8 cellular contexts compared by ENCODE assay signal in the genomic region with DNA sequence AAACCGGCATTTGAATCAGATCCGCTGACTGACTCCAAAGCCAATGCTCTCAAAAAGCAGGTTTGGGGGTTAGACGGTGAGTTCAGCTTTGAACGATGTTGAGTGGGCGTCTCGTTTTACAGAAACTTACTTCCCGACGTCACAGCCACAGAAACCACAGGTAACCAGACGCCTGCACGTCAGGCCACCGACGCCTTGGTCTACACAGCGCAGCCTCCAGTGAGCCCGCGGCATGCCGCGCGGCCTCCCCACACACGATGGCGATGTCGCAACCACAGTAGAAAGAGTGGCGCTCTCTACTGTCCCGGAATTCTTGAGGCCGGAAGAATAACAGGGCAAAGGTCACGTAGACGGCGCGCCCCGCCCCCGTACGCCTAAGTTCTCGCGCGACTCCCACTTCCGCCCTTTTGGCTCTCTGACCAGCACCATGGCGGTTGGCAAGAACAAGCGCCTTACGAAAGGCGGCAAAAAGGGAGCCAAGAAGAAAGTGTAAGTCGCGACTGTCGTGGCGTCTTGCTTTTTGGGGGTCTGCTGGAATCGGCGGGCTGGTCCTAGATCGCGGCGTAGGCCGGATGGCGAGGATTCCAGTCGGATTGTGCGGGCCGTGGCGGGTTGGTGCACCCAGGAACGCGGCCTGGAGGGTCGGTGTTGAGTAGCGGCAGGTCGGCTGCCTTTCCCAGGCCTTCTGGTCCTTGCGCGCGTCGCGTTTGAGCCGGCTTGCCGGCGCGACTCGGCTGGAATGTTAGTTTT. TPM values are rescaled to one million over a fixed set of nuclear protein-coding genes. Genes with fewer than 3 reads are reported as not detected.
DNase-seq lines count a peak whose midpoint lies in the region; TF ChIP-seq lines count a peak whose summit lies in the region.

TSS of gene RPS3A (plus strand) at position 403 of the 750 bp plus-strand sequence. CDS start at position 428, 25 bp downstream.

- WGBS in SK-N-SH (ENCODE audit: low lambda C conversion rate), result under 1% methylated on average over 41 of the region's 69 CpGs
- WGBS in thymus, result under 1% methylated on average over 69 of the region's 69 CpGs

- H3K79me2 ChIP-seq in SK-N-SH (ENCODE audit: insufficient read depth) (peaks cover 45% of the 10 kb centered on the region), osteoblast (ENCODE audit: insufficient read depth, low read length) (peaks cover 38% of the 10 kb centered on the region)

- H3K4me2 ChIP-seq in SK-N-SH (peak within 1 kb of the TSS; percentile 82), osteoblast (ENCODE audit: insufficient read depth, low read length) (peak within 1 kb of the TSS; percentile 91)

- H3F3A ChIP-seq in SK-N-SH (replicated peaks; ENCODE audit: insufficient read depth), result peaks cover 25% of the 10 kb centered on the region

- H3K36me3 ChIP-seq in SK-N-SH (replicated peaks in 1 of 2; ENCODE audit: control insufficient read depth in 1 of 2, insufficient read depth in 2 of 2, low read length in 1 of 2) (peaks cover 36 to 39% of the 10 kb centered on the region in 2 experiments), osteoblast (ENCODE audit: insufficient read depth, low read length) (peaks cover 44% of the 10 kb centered on the region), thymus (ENCODE audit: control insufficient read depth, insufficient read depth) (peaks cover 10% of the 10 kb centered on the region)

- H3K4me3 ChIP-seq in GM08714 (ENCODE audit: low read length), result peak within 1 kb of the TSS; percentile 100
- H3K4me3 ChIP-seq in NB4 (ENCODE audit: low read depth, low read length), result peak within 1 kb of the TSS; percentile 100
- H3K4me3 ChIP-seq in SK-N-SH (ENCODE audit: low read depth in 2 of 2, low read length in 1 of 2), result peak within 1 kb of the TSS; percentile 83 to 84
- H3K4me3 ChIP-seq in osteoblast (ENCODE audit: insufficient read depth, low read length), result peak within 1 kb of the TSS; percentile 95
- peak within 1 kb of the TSS; percentile 69 for H3K4me3 ChIP-seq in thymus (ENCODE audit: low read length)

- H3K4me1 Mint-ChIP-seq in HFFc6 (ENCODE audit: low read depth), result peaks cover 31% of the 10 kb centered on the region
- H3K4me1 Mint-ChIP-seq in activated naive CD4-positive, alpha-beta T cell treated with anti-CD3 and anti-CD28 coated beads, Interleukin-2, amount 50 U/mL, for 24 hours, result peaks cover 35% of the 10 kb centered on the region

- H3K9me3 Mint-ChIP-seq in HFFc6, result peaks cover 4% of the 10 kb centered on the region; the same call in 1 of the 2 replicates
- no peaks in the 10 kb centered on the region for H3K9me3 Mint-ChIP-seq in activated naive CD4-positive, alpha-beta T cell treated with anti-CD3 and anti-CD28 coated beads, Interleukin-2, amount 50 U/mL, for 24 hours

- DNase-seq in HFFc6 (peak; percentile 95), NB4 (ENCODE audit: low read depth) (peak; percentile 97), SK-N-SH (peak; percentile 90), glomerular endothelial cell (ENCODE audit: extremely low read depth, low read depth, low spot score) (peak; percentile 94), osteoblast (ENCODE audit: insufficient read length, low spot score, missing footprints) (peak; percentile 95)

- H4K20me1 ChIP-seq in SK-N-SH (ENCODE audit: insufficient read depth), result peaks cover 45% of the 10 kb centered on the region
- H4K20me1 ChIP-seq in osteoblast (ENCODE audit: insufficient read depth, low read length), result peaks cover 36% of the 10 kb centered on the region

- CTCF ChIA-PET in SK-N-SH (lab: Yijun Ruan, JAX), result interaction anchor here (0.6 to 2.4 kb wide), 7 partner anchors 9 to 268 kb away, joined by 3 to 9 read pairs (median 4); no protein-coding TSS in a partner anchor

- TF ChIP-seq POLR2A in NB4 (IDR thresholded peaks at IDR 0.05; ENCODE audit: extremely low read depth, insufficient read length), result peak; percentile 91

- H2AFZ ChIP-seq in SK-N-SH (ENCODE audit: low read depth) (peak within 1 kb of the TSS; percentile 92), osteoblast (ENCODE audit: low read length) (peak within 1 kb of the TSS; percentile 95)

- peaks cover 34% of the 10 kb centered on the region for H3K36me3 Mint-ChIP-seq in HFFc6 (ENCODE audit: low read depth)
- peaks cover 32% of the 10 kb centered on the region for H3K36me3 Mint-ChIP-seq in activated naive CD4-positive, alpha-beta T cell treated with anti-CD3 and anti-CD28 coated beads, Interleukin-2, amount 50 U/mL, for 24 hours

- H3K9me3 ChIP-seq in SK-N-SH, result no peaks in the 10 kb centered on the region
- no peaks in the 10 kb centered on the region for H3K9me3 ChIP-seq in osteoblast (ENCODE audit: low read depth, low read length)
- H3K9me3 ChIP-seq in thymus (ENCODE audit: control insufficient read depth), result no peaks in the 10 kb centered on the region

- H3K4me3 Mint-ChIP-seq in HFFc6, result peak within 1 kb of the TSS; percentile 98
- H3K4me3 Mint-ChIP-seq in activated naive CD4-positive, alpha-beta T cell treated with anti-CD3 and anti-CD28 coated beads, Interleukin-2, amount 50 U/mL, for 24 hours, result peak within 1 kb of the TSS; percentile 91

- H3K27me3 ChIP-seq in SK-N-SH (ENCODE audit: insufficient read depth) (no peaks in the 10 kb centered on the region), osteoblast (ENCODE audit: insufficient read depth, low read length) (no peaks in the 10 kb centered on the region), thymus (ENCODE audit: control insufficient read depth, insufficient read depth) (no peaks in the 10 kb centered on the region)

- peak within 1 kb of the TSS; percentile 97 for H3K9ac ChIP-seq in SK-N-SH

- H3K4me1 ChIP-seq in SK-N-SH (ENCODE audit: control insufficient read depth in 1 of 2, insufficient read depth in 2 of 2, low read depth in 1 of 2, low read length in 1 of 2) (peaks cover 7 to 10% of the 10 kb centered on the region in 2 experiments; a peak in 2 of 4 replicates), osteoblast (ENCODE audit: insufficient read depth, low read length) (peaks cover 19% of the 10 kb centered on the region), thymus (ENCODE audit: control insufficient read depth, insufficient read depth, low read length) (peaks cover 3% of the 10 kb centered on the region)

- peak in 1 of 2 experiments; percentile 31; a peak in 2 of 4 replicates for TF ChIP-seq EP300 in SK-N-SH (IDR thresholded peaks at IDR 0.05; ENCODE audit: borderline replicate concordance in 1 of 2, low read depth in 1 of 2, low read length in 1 of 2)

- TF ChIP-seq RAD21 in SK-N-SH (IDR thresholded peaks at IDR 0.05; ENCODE audit: low read length), result no peak

- POLR2A ChIA-PET in SK-N-SH (lab: Yijun Ruan, JAX), result interaction anchor here (0.7 to 1.2 kb wide), 3 partner anchors 33 to 225 kb away, joined by 3 read pairs; no protein-coding TSS in a partner anchor

- peak within 1 kb of the TSS; percentile 70 to 80 for H3K27ac ChIP-seq in SK-N-SH (ENCODE audit: low read depth in 2 of 2, low read length in 1 of 2)
- peak within 1 kb of the TSS; percentile 93 for H3K27ac ChIP-seq in osteoblast (ENCODE audit: low read depth, low read length)
- peak within 1 kb of the TSS; percentile 82 for H3K27ac ChIP-seq in thymus (ENCODE audit: low read depth)

- TF ChIP-seq CTCF in HFFc6 (IDR thresholded peaks at IDR 0.05) (peak; percentile 78), NB4 (IDR thresholded peaks at IDR 0.05; ENCODE audit: low read depth, low read length) (peak; percentile 77), SK-N-SH (IDR thresholded peaks at IDR 0.05) (peak; percentile 86), osteoblast (IDR thresholded peaks at IDR 0.05; ENCODE audit: extremely low read depth, low read depth, low read length) (peak; percentile 79)

- H3K9me2 ChIP-seq in SK-N-SH, result no peaks in the 10 kb centered on the region

- H3K27me3 Mint-ChIP-seq in HFFc6 (ENCODE audit: insufficient read depth), result peaks cover 20% of the 10 kb centered on the region
- H3K27me3 Mint-ChIP-seq in activated naive CD4-positive, alpha-beta T cell treated with anti-CD3 and anti-CD28 coated beads, Interleukin-2, amount 50 U/mL, for 24 hours, result no peaks in the 10 kb centered on the region

- H3K27ac Mint-ChIP-seq in HFFc6, result peak within 1 kb of the TSS; percentile 100
- H3K27ac Mint-ChIP-seq in activated naive CD4-positive, alpha-beta T cell treated with anti-CD3 and anti-CD28 coated beads, Interleukin-2, amount 50 U/mL, for 24 hours, result peak within 1 kb of the TSS; percentile 99

TF ChIP-seq in SK-N-SH, 30 proteins besides CTCF, POLR2A, EP300 and RAD21 (continues in another document):
- TF ChIP-seq CHD2 (IDR thresholded peaks at IDR 0.05; ENCODE audit: low read length, partially characterized antibody) (peak; percentile 99), SIN3A (IDR thresholded peaks at IDR 0.05; ENCODE audit: borderline replicate concordance, low read depth, low read length) (peak; percentile 73; the same call in 1 of the 2 replicates), TEAD4 (IDR thresholded peaks at IDR 0.05; ENCODE audit: borderline replicate concordance, insufficient read depth) (peak; percentile 50; the same call in 1 of the 2 replicates), PBX3 (IDR thresholded peaks at IDR 0.05) (no peak), ELF1 (IDR thresholded peaks at IDR 0.05) (peak; percentile 99), YY1 (IDR thresholded peaks at IDR 0.05; ENCODE audit: low read depth) (peak; percentile 89), TCF12 (IDR thresholded peaks at IDR 0.05) (peak; percentile 43; the same call in 1 of the 2 replicates), RCOR1 (IDR thresholded peaks at IDR 0.05; ENCODE audit: low read length) (peak; percentile 42; the same call in 1 of the 2 replicates)

RNA-seq across cellular contexts. Expression of gene RPS3A, which starts in this region (rescaled TPM):
- total RNA-seq in HFFc6 (2021; fragmentation: NEBNext Ultra II Directional; extraction: Animal tissue kit (Norgen Biotek cat#: 25700)), result 1,000 to 10,000 TPM; 1,391 to 1,566 (median 1,482) TPM
- polyA plus RNA-seq in SK-N-SH (2012; rRNA removed) (2,161 and 2,650 TPM in 2 replicates), thymus (6,423 TPM)
- polyA plus RNA-seq in SK-N-SH (2012; cell fraction: cytosol; rRNA removed), result 3,674 and 5,275 TPM in 2 replicates
- polyA plus RNA-seq in SK-N-SH (2012; cell fraction: nucleus; rRNA removed), result 478 and 580 TPM in 2 replicates
- total RNA-seq in glomerular endothelial cell (1,405 and 2,530 TPM in 2 replicates), osteoblast (1,627 and 1,843 TPM in 2 replicates)

Comparison
In these comparisons a context has a peak if more than half of its experiments do, and no peak if none do; other contexts are left out.
1. Peak in every context shown above with its lines: DNase-seq, H3K4me3 ChIP-seq and H3K27ac ChIP-seq.